Comparison of ENCODE assay signal across 2 cellular contexts in the genomic region with DNA sequence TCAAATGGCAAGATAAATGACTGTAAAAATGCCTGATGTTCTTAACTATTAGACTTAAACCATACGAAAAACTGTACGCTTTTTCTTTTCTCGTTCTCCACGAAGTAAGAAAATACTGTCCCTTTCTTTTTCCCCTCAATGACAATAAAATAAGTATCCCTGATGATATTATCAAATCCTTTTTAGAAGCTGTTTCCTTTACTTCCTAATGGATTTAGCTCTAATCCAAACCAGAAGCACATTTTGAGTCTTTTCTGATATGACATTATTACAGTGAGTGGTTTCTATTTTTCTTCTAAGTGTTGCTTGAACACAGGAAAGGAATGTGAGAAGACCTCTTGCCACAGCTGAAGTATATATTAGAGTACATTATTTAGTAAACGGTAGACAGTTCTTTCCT.
TF ChIP-seq lines count a peak whose summit lies in the region.

No MANE protein-coding gene starts in this region.

TF ChIP-seq in SK-N-SH, 30 proteins besides CTCF, POLR2A, EP300 and RAD21 (continued from another document):
- no peak for TF ChIP-seq NRF1 (IDR thresholded peaks at IDR 0.05; ENCODE audit: low read depth, low read length)
- no peak for TF ChIP-seq YY1 (IDR thresholded peaks at IDR 0.05; ENCODE audit: low read depth)
- TF ChIP-seq RXRA (IDR thresholded peaks at IDR 0.05; ENCODE audit: borderline replicate concordance, low read depth), result no peak
- TF ChIP-seq, protein P1, sequence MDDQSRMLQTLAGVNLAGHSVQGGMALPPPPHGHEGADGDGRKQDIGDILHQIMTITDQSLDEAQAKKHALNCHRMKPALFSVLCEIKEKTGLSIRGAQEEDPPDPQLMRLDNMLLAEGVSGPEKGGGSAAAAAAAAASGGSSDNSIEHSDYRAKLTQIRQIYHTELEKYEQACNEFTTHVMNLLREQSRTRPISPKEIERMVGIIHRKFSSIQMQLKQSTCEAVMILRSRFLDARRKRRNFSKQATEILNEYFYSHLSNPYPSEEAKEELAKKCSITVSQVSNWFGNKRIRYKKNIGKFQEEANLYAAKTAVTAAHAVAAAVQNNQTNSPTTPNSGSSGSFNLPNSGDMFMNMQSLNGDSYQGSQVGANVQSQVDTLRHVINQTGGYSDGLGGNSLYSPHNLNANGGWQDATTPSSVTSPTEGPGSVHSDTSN (IDR thresholded peaks at IDR 0.05), result no peak
- TF ChIP-seq RCOR1 (IDR thresholded peaks at IDR 0.05; ENCODE audit: low read length), result peak; percentile 20; the same call in 1 of the 2 replicates
- TF ChIP-seq RFX5 (IDR thresholded peaks at IDR 0.05; ENCODE audit: low read length), result no peak

TF ChIP-seq in SK-N-SH treated with all-trans-retinoic acid at 6 μM for 48 hours, 23 proteins besides CTCF, POLR2A, EP300 and RAD21 (continued from another document):
- no peak for TF ChIP-seq ZFP30 (CRISPR knock-in tag; IDR thresholded peaks at IDR 0.05)
- no peak for TF ChIP-seq GLIS3 (CRISPR knock-in tag; IDR thresholded peaks at IDR 0.05)
- TF ChIP-seq OSR1 (CRISPR knock-in tag; IDR thresholded peaks at IDR 0.05), result no peak
- TF ChIP-seq ZNF8 (CRISPR knock-in tag; IDR thresholded peaks at IDR 0.05), result no peak
- TF ChIP-seq, protein P2, sequence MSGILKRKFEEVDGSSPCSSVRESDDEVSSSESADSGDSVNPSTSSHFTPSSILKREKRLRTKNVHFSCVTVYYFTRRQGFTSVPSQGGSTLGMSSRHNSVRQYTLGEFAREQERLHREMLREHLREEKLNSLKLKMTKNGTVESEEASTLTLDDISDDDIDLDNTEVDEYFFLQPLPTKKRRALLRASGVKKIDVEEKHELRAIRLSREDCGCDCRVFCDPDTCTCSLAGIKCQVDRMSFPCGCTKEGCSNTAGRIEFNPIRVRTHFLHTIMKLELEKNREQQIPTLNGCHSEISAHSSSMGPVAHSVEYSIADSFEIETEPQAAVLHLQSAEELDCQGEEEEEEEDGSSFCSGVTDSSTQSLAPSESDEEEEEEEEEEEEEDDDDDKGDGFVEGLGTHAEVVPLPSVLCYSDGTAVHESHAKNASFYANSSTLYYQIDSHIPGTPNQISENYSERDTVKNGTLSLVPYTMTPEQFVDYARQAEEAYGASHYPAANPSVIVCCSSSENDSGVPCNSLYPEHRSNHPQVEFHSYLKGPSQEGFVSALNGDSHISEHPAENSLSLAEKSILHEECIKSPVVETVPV (CRISPR knock-in tag; IDR thresholded peaks at IDR 0.05), result no peak
- TF ChIP-seq TCF4 (CRISPR knock-in tag; IDR thresholded peaks at IDR 0.05; ENCODE audit: borderline replicate concordance), result peak; percentile 58
- no peak for TF ChIP-seq ZFP3 (CRISPR knock-in tag; IDR thresholded peaks at IDR 0.05)
- TF ChIP-seq, protein P3, sequence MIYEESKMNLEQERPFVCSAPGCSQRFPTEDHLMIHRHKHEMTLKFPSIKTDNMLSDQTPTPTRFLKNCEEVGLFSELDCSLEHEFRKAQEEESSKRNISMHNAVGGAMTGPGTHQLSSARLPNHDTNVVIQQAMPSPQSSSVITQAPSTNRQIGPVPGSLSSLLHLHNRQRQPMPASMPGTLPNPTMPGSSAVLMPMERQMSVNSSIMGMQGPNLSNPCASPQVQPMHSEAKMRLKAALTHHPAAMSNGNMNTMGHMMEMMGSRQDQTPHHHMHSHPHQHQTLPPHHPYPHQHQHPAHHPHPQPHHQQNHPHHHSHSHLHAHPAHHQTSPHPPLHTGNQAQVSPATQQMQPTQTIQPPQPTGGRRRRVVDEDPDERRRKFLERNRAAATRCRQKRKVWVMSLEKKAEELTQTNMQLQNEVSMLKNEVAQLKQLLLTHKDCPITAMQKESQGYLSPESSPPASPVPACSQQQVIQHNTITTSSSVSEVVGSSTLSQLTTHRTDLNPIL (CRISPR knock-in tag; IDR thresholded peaks at IDR 0.05; ENCODE audit: low read depth), result no peak
- no peak for TF ChIP-seq ESRRG (CRISPR knock-in tag; IDR thresholded peaks at IDR 0.05)
- TF ChIP-seq ZC3H10 (CRISPR knock-in tag; IDR thresholded peaks at IDR 0.05), result no peak
- TF ChIP-seq, protein P4, sequence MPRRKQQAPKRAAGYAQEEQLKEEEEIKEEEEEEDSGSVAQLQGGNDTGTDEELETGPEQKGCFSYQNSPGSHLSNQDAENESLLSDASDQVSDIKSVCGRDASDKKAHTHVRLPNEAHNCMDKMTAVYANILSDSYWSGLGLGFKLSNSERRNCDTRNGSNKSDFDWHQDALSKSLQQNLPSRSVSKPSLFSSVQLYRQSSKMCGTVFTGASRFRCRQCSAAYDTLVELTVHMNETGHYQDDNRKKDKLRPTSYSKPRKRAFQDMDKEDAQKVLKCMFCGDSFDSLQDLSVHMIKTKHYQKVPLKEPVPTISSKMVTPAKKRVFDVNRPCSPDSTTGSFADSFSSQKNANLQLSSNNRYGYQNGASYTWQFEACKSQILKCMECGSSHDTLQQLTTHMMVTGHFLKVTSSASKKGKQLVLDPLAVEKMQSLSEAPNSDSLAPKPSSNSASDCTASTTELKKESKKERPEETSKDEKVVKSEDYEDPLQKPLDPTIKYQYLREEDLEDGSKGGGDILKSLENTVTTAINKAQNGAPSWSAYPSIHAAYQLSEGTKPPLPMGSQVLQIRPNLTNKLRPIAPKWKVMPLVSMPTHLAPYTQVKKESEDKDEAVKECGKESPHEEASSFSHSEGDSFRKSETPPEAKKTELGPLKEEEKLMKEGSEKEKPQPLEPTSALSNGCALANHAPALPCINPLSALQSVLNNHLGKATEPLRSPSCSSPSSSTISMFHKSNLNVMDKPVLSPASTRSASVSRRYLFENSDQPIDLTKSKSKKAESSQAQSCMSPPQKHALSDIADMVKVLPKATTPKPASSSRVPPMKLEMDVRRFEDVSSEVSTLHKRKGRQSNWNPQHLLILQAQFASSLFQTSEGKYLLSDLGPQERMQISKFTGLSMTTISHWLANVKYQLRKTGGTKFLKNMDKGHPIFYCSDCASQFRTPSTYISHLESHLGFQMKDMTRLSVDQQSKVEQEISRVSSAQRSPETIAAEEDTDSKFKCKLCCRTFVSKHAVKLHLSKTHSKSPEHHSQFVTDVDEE (CRISPR knock-in tag; IDR thresholded peaks at IDR 0.05), result no peak
- no peak for TF ChIP-seq TOX (CRISPR knock-in tag; IDR thresholded peaks at IDR 0.05; ENCODE audit: borderline replicate concordance)
- no peak for TF ChIP-seq SNAI2 (CRISPR knock-in tag; IDR thresholded peaks at IDR 0.05)
- TF ChIP-seq, protein P5, sequence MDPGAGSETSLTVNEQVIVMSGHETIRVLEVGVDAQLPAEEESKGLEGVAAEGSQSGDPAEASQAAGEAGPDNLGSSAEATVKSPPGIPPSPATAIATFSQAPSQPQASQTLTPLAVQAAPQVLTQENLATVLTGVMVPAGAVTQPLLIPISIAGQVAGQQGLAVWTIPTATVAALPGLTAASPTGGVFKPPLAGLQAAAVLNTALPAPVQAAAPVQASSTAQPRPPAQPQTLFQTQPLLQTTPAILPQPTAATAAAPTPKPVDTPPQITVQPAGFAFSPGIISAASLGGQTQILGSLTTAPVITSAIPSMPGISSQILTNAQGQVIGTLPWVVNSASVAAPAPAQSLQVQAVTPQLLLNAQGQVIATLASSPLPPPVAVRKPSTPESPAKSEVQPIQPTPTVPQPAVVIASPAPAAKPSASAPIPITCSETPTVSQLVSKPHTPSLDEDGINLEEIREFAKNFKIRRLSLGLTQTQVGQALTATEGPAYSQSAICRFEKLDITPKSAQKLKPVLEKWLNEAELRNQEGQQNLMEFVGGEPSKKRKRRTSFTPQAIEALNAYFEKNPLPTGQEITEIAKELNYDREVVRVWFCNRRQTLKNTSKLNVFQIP (CRISPR knock-in tag; IDR thresholded peaks at IDR 0.05; ENCODE audit: borderline replicate concordance, low read depth), result no peak
- peak; percentile 37; the same call in 1 of the 2 replicates for TF ChIP-seq ISL1 (CRISPR knock-in tag; IDR thresholded peaks at IDR 0.05)
- no peak for TF ChIP-seq RARB (CRISPR knock-in tag; IDR thresholded peaks at IDR 0.05)
- TF ChIP-seq, protein P6, sequence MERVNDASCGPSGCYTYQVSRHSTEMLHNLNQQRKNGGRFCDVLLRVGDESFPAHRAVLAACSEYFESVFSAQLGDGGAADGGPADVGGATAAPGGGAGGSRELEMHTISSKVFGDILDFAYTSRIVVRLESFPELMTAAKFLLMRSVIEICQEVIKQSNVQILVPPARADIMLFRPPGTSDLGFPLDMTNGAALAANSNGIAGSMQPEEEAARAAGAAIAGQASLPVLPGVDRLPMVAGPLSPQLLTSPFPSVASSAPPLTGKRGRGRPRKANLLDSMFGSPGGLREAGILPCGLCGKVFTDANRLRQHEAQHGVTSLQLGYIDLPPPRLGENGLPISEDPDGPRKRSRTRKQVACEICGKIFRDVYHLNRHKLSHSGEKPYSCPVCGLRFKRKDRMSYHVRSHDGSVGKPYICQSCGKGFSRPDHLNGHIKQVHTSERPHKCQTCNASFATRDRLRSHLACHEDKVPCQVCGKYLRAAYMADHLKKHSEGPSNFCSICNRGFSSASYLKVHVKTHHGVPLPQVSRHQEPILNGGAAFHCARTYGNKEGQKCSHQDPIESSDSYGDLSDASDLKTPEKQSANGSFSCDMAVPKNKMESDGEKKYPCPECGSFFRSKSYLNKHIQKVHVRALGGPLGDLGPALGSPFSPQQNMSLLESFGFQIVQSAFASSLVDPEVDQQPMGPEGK (CRISPR knock-in tag; IDR thresholded peaks at IDR 0.05; ENCODE audit: borderline replicate concordance), result no peak
- TF ChIP-seq ARNTL (CRISPR knock-in tag; IDR thresholded peaks at IDR 0.05; ENCODE audit: borderline replicate concordance, low read depth), result no peak
- TF ChIP-seq PPARA (CRISPR knock-in tag; IDR thresholded peaks at IDR 0.05; ENCODE audit: borderline replicate concordance), result no peak
- TF ChIP-seq ZNF70 (CRISPR knock-in tag; IDR thresholded peaks at IDR 0.05), result peak; percentile 72; the same call in 1 of the 2 replicates
- no peak for TF ChIP-seq CSDC2 (CRISPR knock-in tag; IDR thresholded peaks at IDR 0.05)
TF ChIP-seq in SK-N-SH treated with all-trans-retinoic acid at 6 μM for 48 hours: peak in this region for 3.
